ENCODE assay signal across 8 cellular contexts in genomic region chr1:75265792-75266191, GRCh38.
A peak's percentile ranks its signal among the peaks of the same experiment; 100 is the strongest.
DNase-seq lines count a peak whose midpoint lies in the region; ATAC-seq and TF ChIP-seq lines count a peak whose summit lies in the region.

No MANE protein-coding gene starts in this region.

- H3K36me3 Mint-ChIP-seq in glutamatergic neuron (ENCODE audit: unreplicated experiment), result no peaks in the 10 kb centered on the region

- H3K9me3 Mint-ChIP-seq in glutamatergic neuron (ENCODE audit: unreplicated experiment), result no peaks in the 10 kb centered on the region

- 9 to 13% (median 12%) methylated on average over 6 of the region's 6 CpGs for WGBS in heart left ventricle, 4 donors

- no peak for TF ChIP-seq POLR2A in heart left ventricle (IDR thresholded peaks at IDR 0.05)

- in situ Hi-C loops in HAP-1 (cut with MboI; ENCODE audit: low sequenced_read_pairs), result loop anchor here (25.0 kb wide), 1 partner anchor 372 kb away; no protein-coding TSS in a partner anchor

- peak in 1 of 4 donors; percentile 47 for ATAC-seq in heart left ventricle
- no peak for ATAC-seq in left cardiac atrium
- ATAC-seq in SK-N-SH treated with all-trans-retinoic acid at 6 μM for 48 hours, result peak; percentile 84
- ATAC-seq in GM21723 (IDR thresholded peaks at IDR 0.05; ENCODE audit: unreplicated experiment), result no peak

- DNase-seq in heart left ventricle (no peak), left cardiac atrium (no peak), HAP-1 (ENCODE audit: low spot score in 2 of 2) (peak; percentile 29 to 73), M059J (ENCODE audit: low read depth) (peak; percentile 38), glutamatergic neuron (no peak), superior temporal gyrus (ENCODE audit: extremely low spot score) (peak; percentile 82)

- no peak overlapping the region for H3K27ac ChIP-seq in heart left ventricle

- no peaks in the 10 kb centered on the region for H3K4me1 Mint-ChIP-seq in glutamatergic neuron (ENCODE audit: low read depth, unreplicated experiment)

- intact Hi-C loops in heart left ventricle (cut with DNase I) (loop anchor here in 9 of 10 donors (2.0 to 10.0 kb wide), 4 partner anchors 109 to 369 kb away; no protein-coding TSS in a partner anchor), left cardiac atrium (cut with DNase I) (loop anchor here in 1 of 2 donors (5.0 kb wide), 1 partner anchor 367 kb away; no protein-coding TSS in a partner anchor)

- H3K27me3 Mint-ChIP-seq in glutamatergic neuron (ENCODE audit: unreplicated experiment), result no peaks in the 10 kb centered on the region

- no peaks in the 10 kb centered on the region for H3K27me3 ChIP-seq in heart left ventricle
- peaks cover 3% of the 10 kb centered on the region; the same call in 1 of the 2 replicates for H3K27me3 ChIP-seq in HAP-1 (ENCODE audit: low read depth)

- H3K9me3 ChIP-seq in heart left ventricle, result peaks cover 0 to 8% (median 0%) of the 10 kb centered on the region in 12 donors
- no peaks in the 10 kb centered on the region for H3K9me3 ChIP-seq in HAP-1

- no peaks in the 10 kb centered on the region for H3K4me1 ChIP-seq in heart left ventricle
- peaks cover 4% of the 10 kb centered on the region for H3K4me1 ChIP-seq in HAP-1

- H3K36me3 ChIP-seq in heart left ventricle (no peaks in the 10 kb centered on the region), HAP-1 (replicated peaks) (no peaks in the 10 kb centered on the region)

- no peak overlapping the region for H3K27ac Mint-ChIP-seq in glutamatergic neuron (ENCODE audit: unreplicated experiment)

- TF ChIP-seq CTCF in heart left ventricle (IDR thresholded peaks at IDR 0.05) (peak; percentile 27 to 65 (median 46)), glutamatergic neuron (IDR thresholded peaks at IDR 0.05; ENCODE audit: partially characterized antibody, unreplicated experiment) (peak; percentile 91)

- no peak overlapping the region for H3K4me3 Mint-ChIP-seq in glutamatergic neuron (ENCODE audit: unreplicated experiment)

- H3K4me3 ChIP-seq in heart left ventricle (no peak overlapping the region), HAP-1 (no peak overlapping the region)

TF ChIP-seq in SK-N-SH treated with all-trans-retinoic acid at 6 μM for 48 hours, 23 proteins besides CTCF, POLR2A, EP300 and RAD21:
- no peak for TF ChIP-seq ISL1 (CRISPR knock-in tag; IDR thresholded peaks at IDR 0.05)
- TF ChIP-seq TOX (CRISPR knock-in tag; IDR thresholded peaks at IDR 0.05; ENCODE audit: borderline replicate concordance), result no peak
- no peak for TF ChIP-seq SNAI2 (CRISPR knock-in tag; IDR thresholded peaks at IDR 0.05)
- TF ChIP-seq, protein P1, sequence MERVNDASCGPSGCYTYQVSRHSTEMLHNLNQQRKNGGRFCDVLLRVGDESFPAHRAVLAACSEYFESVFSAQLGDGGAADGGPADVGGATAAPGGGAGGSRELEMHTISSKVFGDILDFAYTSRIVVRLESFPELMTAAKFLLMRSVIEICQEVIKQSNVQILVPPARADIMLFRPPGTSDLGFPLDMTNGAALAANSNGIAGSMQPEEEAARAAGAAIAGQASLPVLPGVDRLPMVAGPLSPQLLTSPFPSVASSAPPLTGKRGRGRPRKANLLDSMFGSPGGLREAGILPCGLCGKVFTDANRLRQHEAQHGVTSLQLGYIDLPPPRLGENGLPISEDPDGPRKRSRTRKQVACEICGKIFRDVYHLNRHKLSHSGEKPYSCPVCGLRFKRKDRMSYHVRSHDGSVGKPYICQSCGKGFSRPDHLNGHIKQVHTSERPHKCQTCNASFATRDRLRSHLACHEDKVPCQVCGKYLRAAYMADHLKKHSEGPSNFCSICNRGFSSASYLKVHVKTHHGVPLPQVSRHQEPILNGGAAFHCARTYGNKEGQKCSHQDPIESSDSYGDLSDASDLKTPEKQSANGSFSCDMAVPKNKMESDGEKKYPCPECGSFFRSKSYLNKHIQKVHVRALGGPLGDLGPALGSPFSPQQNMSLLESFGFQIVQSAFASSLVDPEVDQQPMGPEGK (CRISPR knock-in tag; IDR thresholded peaks at IDR 0.05; ENCODE audit: borderline replicate concordance), result no peak
- TF ChIP-seq ESRRG (CRISPR knock-in tag; IDR thresholded peaks at IDR 0.05), result no peak
- no peak for TF ChIP-seq CREB5 (CRISPR knock-in tag; IDR thresholded peaks at IDR 0.05; ENCODE audit: low read depth)
- TF ChIP-seq TCF4 (CRISPR knock-in tag; IDR thresholded peaks at IDR 0.05; ENCODE audit: borderline replicate concordance), result no peak
- no peak for TF ChIP-seq BACH2 (CRISPR knock-in tag; IDR thresholded peaks at IDR 0.05; ENCODE audit: borderline replicate concordance)
- TF ChIP-seq ZFP3 (CRISPR knock-in tag; IDR thresholded peaks at IDR 0.05), result no peak
- no peak for TF ChIP-seq PPARA (CRISPR knock-in tag; IDR thresholded peaks at IDR 0.05; ENCODE audit: borderline replicate concordance)
- no peak for TF ChIP-seq POU6F1 (CRISPR knock-in tag; IDR thresholded peaks at IDR 0.05; ENCODE audit: borderline replicate concordance, low read depth)
- no peak for TF ChIP-seq OSR1 (CRISPR knock-in tag; IDR thresholded peaks at IDR 0.05)
- no peak for TF ChIP-seq CSRNP3 (CRISPR knock-in tag; IDR thresholded peaks at IDR 0.05)
- no peak for TF ChIP-seq ZNF70 (CRISPR knock-in tag; IDR thresholded peaks at IDR 0.05)
- TF ChIP-seq ZFP30 (CRISPR knock-in tag; IDR thresholded peaks at IDR 0.05), result no peak
- no peak for TF ChIP-seq ZNF565 (CRISPR knock-in tag; conservative IDR thresholded peaks at IDR 0.05; ENCODE audit: low read depth)
- no peak for TF ChIP-seq GLIS3 (CRISPR knock-in tag; IDR thresholded peaks at IDR 0.05)
- TF ChIP-seq RARB (CRISPR knock-in tag; IDR thresholded peaks at IDR 0.05), result no peak
- TF ChIP-seq ZNF8 (CRISPR knock-in tag; IDR thresholded peaks at IDR 0.05), result no peak
- no peak for TF ChIP-seq ARNTL (CRISPR knock-in tag; IDR thresholded peaks at IDR 0.05; ENCODE audit: borderline replicate concordance, low read depth)

Comparison
In these comparisons a context has a peak if more than half of its experiments do, and no peak if none do; other contexts are left out.
1. DNase-seq: peak in HAP-1 (2 of 2), M059J (single experiment) and superior temporal gyrus (single experiment); none in heart left ventricle (0 of 5), left cardiac atrium (single experiment) and glutamatergic neuron (single experiment).